10 cellular contexts compared by ENCODE assay signal in the genomic region with DNA sequence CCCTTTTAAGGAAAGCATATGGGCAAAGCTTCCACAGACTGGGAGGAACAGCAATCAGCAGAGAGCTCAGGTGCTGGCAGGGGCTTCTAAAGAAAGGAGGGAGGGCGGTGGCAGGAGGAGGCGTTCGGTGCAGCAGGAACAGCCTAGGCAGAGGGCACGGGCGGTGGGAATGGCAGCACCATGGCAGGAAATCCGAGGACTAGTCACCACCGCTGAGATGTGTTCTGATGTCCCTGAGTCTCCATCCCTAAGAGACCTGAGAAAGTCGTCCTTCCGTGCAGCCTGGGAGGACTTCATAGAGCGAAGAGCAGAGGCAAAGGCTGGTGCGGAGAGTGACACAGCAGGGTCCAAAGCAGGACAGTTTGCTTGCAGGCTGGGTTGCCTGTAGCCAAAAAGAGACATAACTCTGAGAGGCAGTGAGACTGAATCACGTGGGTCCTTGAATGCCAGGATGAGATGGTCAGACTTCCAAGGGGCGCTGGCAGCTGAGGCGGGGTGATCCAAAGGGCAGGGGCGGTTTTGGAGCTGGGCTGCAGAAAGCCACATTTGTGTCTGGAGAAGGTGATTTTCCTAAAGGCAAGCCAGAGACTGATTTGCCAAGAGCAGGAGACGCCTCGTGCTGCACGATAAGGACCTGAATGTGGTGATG. TPM values are rescaled to one million over a fixed set of nuclear protein-coding genes. Genes with fewer than 3 reads are reported as not detected.
DNase-seq lines count a peak whose midpoint lies in the region; ATAC-seq, FAIRE-seq and TF ChIP-seq lines count a peak whose summit lies in the region.
"Had no signal": no experiment of that assay in that cellular context is flagged by ENCODE, and none has a peak within 500 bp of the region (broad histone marks: within the 10 kb centered on the region; RNA-seq: fewer than 3 reads in every experiment).

No MANE protein-coding gene starts in this region.

- H3K9me3 Mint-ChIP-seq in CD4-positive, alpha-beta T cell = no peaks in the 10 kb centered on the region
- no peaks in the 10 kb centered on the region for H3K9me3 Mint-ChIP-seq in HFFc6

- H2BK5ac ChIP-seq in neuronal stem cell (ENCODE audit: low read length) = no peak overlapping the region

- peak overlapping the region; percentile 49 for H3K4me2 ChIP-seq in neuronal stem cell (ENCODE audit: insufficient read depth, low read length, poor library complexity, severe bottlenecking)

- H3K4me3 ChIP-seq in neuronal stem cell (ENCODE audit: low read length in 2 of 2) = peak overlapping the region in 1 of 2 donors; percentile 1

- peak overlapping the region; percentile 16 for H2BK12ac ChIP-seq in neuronal stem cell (ENCODE audit: low read length)

- no peak overlapping the region for H2BK15ac ChIP-seq in neuronal stem cell (ENCODE audit: low read length)

- peak overlapping the region; percentile 89 for H3K23ac ChIP-seq in neuronal stem cell (ENCODE audit: low read depth, low read length, poor library complexity)

- no peak overlapping the region for H2BK120ac ChIP-seq in neuronal stem cell (ENCODE audit: low read depth, low read length)

- H3K36me3 ChIP-seq in neuronal stem cell (replicated peaks in 1 of 2; ENCODE audit: control insufficient read depth in 2 of 2, insufficient read depth in 2 of 2, low read length in 2 of 2) = no peaks in the 10 kb centered on the region

- H3K9me3 ChIP-seq in CD4-positive, alpha-beta T cell (ENCODE audit: control insufficient read depth, low read length) = no peaks in the 10 kb centered on the region
- H3K9me3 ChIP-seq in neuronal stem cell (replicated peaks in 1 of 2; ENCODE audit: control insufficient read depth in 2 of 2, insufficient read depth in 1 of 2, low read depth in 1 of 2, low read length in 2 of 2) = peaks cover 0 to 3% of the 10 kb centered on the region in 2 donors

- no peak overlapping the region for H4K91ac ChIP-seq in neuronal stem cell (ENCODE audit: low read depth, low read length, poor library complexity)

- DNase-seq in CD4-positive, alpha-beta T cell = no peak
- peak; percentile 33 for DNase-seq in HFFc6
- peak; percentile 33 for DNase-seq in dedifferentiated amniotic fluid mesenchymal stem cell (ENCODE audit: extremely low spot score)
- DNase-seq in neuronal stem cell (ENCODE audit: low spot score) = no peak
- DNase-seq in central memory CD4-positive, alpha-beta T cell = no peak
- DNase-seq in T1000 (lab: John Stamatoyannopoulos, UW) = no peak
- no peak for DNase-seq in GM12891 (ENCODE audit: insufficient read length, low spot score)
- DNase-seq: NCI-H2107 had no signal

- CTCF ChIA-PET in CD4-positive, alpha-beta T cell (lab: Charles Lee) = interaction anchor here (3.2 to 5.1 kb wide), 2 partner anchors 9 to 182 kb away, joined by 31 to 58 read pairs; no protein-coding TSS in a partner anchor

- H3K4me1 Mint-ChIP-seq in CD4-positive, alpha-beta T cell (ENCODE audit: low read depth) = peaks cover 28% of the 10 kb centered on the region
- H3K4me1 Mint-ChIP-seq in HFFc6 (ENCODE audit: low read depth) = peaks cover 29% of the 10 kb centered on the region

- no CpG with 5 or more reads among the region's 18 CpGs for WGBS in neuronal stem cell (ENCODE audit: extremely low coverage in 2 of 2, insufficient read length in 2 of 2, insufficient replicate concordance in 1 of 2), 2 donors

- no peak for TF ChIP-seq POLR2A in GM12891 (IDR thresholded peaks at IDR 0.05; ENCODE audit: low read depth, low read length)

- H3K4ac ChIP-seq in neuronal stem cell (ENCODE audit: low read length) = no peak overlapping the region

- H3K9ac ChIP-seq in neuronal stem cell (ENCODE audit: low read depth, low read length, poor library complexity) = peak overlapping the region; percentile 47

- H4K8ac ChIP-seq in neuronal stem cell (ENCODE audit: low read depth, low read length) = no peak overlapping the region

- POLR2A ChIA-PET in CD4-positive, alpha-beta T cell (lab: Charles Lee) = interaction anchor here (1.1 to 5.0 kb wide), 2 partner anchors 10 to 105 kb away, joined by 3 to 131 read pairs; no protein-coding TSS in a partner anchor

- no peaks in the 10 kb centered on the region for H3K27me3 ChIP-seq in CD4-positive, alpha-beta T cell (ENCODE audit: control insufficient read depth, insufficient read depth, low read length)
- H3K27me3 ChIP-seq in neuronal stem cell (ENCODE audit: control insufficient read depth in 3 of 3, insufficient read depth in 3 of 3, low read depth in 1 of 3, low read length in 3 of 3) = peaks cover 13 to 52% (median 32%) of the 10 kb centered on the region in 3 experiments

- peak overlapping the region; percentile 35 for H3K18ac ChIP-seq in neuronal stem cell (ENCODE audit: low read length)

- no peak for FAIRE-seq in GM12891 (lab: Jason Lieb, UNC)
- FAIRE-seq: endometrium had no signal

- peak overlapping the region; percentile 90 for H3K27ac Mint-ChIP-seq in CD4-positive, alpha-beta T cell
- H3K27ac Mint-ChIP-seq in HFFc6 = peak overlapping the region; percentile 40; the same call in 1 of the 2 replicates

- TF ChIP-seq CTCF in CD4-positive, alpha-beta T cell (IDR thresholded peaks at IDR 0.05) = no peak
- TF ChIP-seq CTCF in HFFc6 (IDR thresholded peaks at IDR 0.05) = no peak

- peak overlapping the region; percentile 88 for H3K4me3 Mint-ChIP-seq in CD4-positive, alpha-beta T cell
- H3K4me3 Mint-ChIP-seq in HFFc6 = peak overlapping the region; percentile 76

- peaks cover 3% of the 10 kb centered on the region for H3K36me3 Mint-ChIP-seq in CD4-positive, alpha-beta T cell (ENCODE audit: low read depth)
- no peaks in the 10 kb centered on the region for H3K36me3 Mint-ChIP-seq in HFFc6 (ENCODE audit: low read depth)

- H3K14ac ChIP-seq in neuronal stem cell (ENCODE audit: low read length) = peak overlapping the region; percentile 58

- H2AFZ ChIP-seq in neuronal stem cell (ENCODE audit: low read length) = no peak overlapping the region

- H3K79me1 ChIP-seq in neuronal stem cell (ENCODE audit: low read depth, low read length) = no peaks in the 10 kb centered on the region

- ATAC-seq in CD4-positive, alpha-beta T cell (ENCODE audit: poor library complexity) = no peak
- ATAC-seq in HG03039 (IDR thresholded peaks at IDR 0.05; ENCODE audit: unreplicated experiment) = no peak

- no peak overlapping the region for H2AK5ac ChIP-seq in neuronal stem cell (ENCODE audit: low read depth, low read length)

- intact Hi-C loops in CD4-positive, alpha-beta T cell (cut with DNase I, micrococcal nuclease) = loop anchor here (5.0 to 10.0 kb wide), 6 partner anchors 35 to 562 kb away; a partner anchor contains a TSS

- peaks cover 7 to 9% of the 10 kb centered on the region in 2 donors for H3K4me1 ChIP-seq in neuronal stem cell (ENCODE audit: control insufficient read depth in 2 of 2, insufficient read depth in 1 of 2, low read depth in 1 of 2, low read length in 2 of 2)

- H3K27ac ChIP-seq in CD4-positive, alpha-beta T cell (ENCODE audit: low read depth, low read length) = no peak overlapping the region
- H3K27ac ChIP-seq in neuronal stem cell (replicated peaks; ENCODE audit: low read length) = no peak overlapping the region

- H3K27me3 Mint-ChIP-seq in CD4-positive, alpha-beta T cell = no peaks in the 10 kb centered on the region
- H3K27me3 Mint-ChIP-seq in HFFc6 (ENCODE audit: insufficient read depth) = peaks cover 2% of the 10 kb centered on the region

TF ChIP-seq in GM12891, 5 proteins besides CTCF, POLR2A, EP300 and RAD21:
- TF ChIP-seq TAF1 (IDR thresholded peaks at IDR 0.05; ENCODE audit: low read depth, low read length) (no peak), PAX5 (IDR thresholded peaks at IDR 0.05; ENCODE audit: insufficient read depth, low read length, severe bottlenecking) (no peak), POU2F2 (IDR thresholded peaks at IDR 0.05; ENCODE audit: low read depth, low read length) (no peak)
TF ChIP-seq in GM12891: peak in this region for 0.

RNA-seq across cellular contexts. Expression of a gene that starts 35.8 kb away (rescaled TPM):
- not detected for total RNA-seq in CD4-positive, alpha-beta T cell
- not detected for total RNA-seq in HFFc6 (2021; fragmentation: NEBNext Ultra II Directional; extraction: Animal tissue kit (Norgen Biotek cat#: 25700))
- 0.70 TPM for polyA plus RNA-seq in neuronal stem cell (2013, experiment 1 of 2)
- 0.89 TPM for polyA plus RNA-seq in neuronal stem cell (2013, experiment 2 of 2)
- polyA plus RNA-seq in GM12891 (2012; ENCODE audit: low read depth, missing spikeins) = 0.19 TPM

Comparison
In these comparisons a context has a peak if more than half of its experiments do, and no peak if none do; other contexts are left out.
1. DNase-seq: peak in HFFc6 (single experiment) and dedifferentiated amniotic fluid mesenchymal stem cell (single experiment); none in CD4-positive, alpha-beta T cell (0 of 10), neuronal stem cell (single experiment), central memory CD4-positive, alpha-beta T cell (single experiment), T1000 (single experiment) and GM12891 (single experiment).